ENCODE assay signal across 15 cellular contexts in the genomic region with DNA sequence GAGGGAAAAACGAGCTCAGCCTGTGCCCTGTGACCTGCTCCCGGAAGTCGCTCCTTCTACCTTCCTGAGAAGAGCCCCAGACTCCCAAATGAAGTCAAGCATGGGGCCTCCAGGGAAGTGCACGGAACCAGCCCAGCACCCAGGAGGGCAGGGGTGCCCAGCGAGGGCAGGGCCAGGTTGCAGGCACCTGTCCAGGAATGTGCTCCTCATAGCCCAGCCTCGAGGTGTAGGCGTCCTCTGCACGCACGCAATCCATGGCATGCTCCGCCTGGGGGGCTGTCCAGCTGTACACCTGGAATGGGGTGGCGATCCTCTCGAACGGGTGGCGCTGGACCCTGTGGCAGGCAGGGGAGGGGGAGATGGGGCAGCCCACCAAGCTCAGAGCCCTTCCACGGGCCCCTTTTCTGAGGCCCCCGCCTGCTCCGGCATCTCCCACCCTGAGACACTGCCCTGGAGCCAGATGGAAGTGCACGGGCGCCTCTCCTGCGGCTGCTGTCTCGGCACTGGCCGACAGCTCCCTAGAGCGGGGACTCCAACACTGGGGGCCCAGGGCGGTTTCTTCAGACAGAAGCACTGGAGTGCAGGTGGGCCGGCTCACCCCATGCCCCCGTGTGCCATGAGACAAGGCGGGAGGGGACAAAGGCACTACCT. TPM values are rescaled to one million over a fixed set of nuclear protein-coding genes. Genes with fewer than 3 reads are reported as not detected.
A peak's percentile ranks its signal among the peaks of the same experiment; 100 is the strongest.
DNase-seq lines count a peak whose midpoint lies in the region; ATAC-seq and TF ChIP-seq lines count a peak whose summit lies in the region.
"Had no signal": no experiment of that assay in that cellular context is flagged by ENCODE, and none has a peak within 500 bp of the region (broad histone marks: within the 10 kb centered on the region; RNA-seq: fewer than 3 reads in every experiment).

No MANE protein-coding gene starts in this region.

- no peak for TF ChIP-seq EP300 in suprapubic skin (IDR thresholded peaks at IDR 0.05)

- H3K4me1 ChIP-seq in suprapubic skin: peaks cover 6% of the 10 kb centered on the region

- H3K27ac Mint-ChIP-seq in activated naive CD4-positive, alpha-beta T cell treated with anti-CD3 and anti-CD28 coated beads for 36 hours: no peak overlapping the region
- no peak overlapping the region; the same call in 1 of the 2 replicates for H3K27ac Mint-ChIP-seq in WTC11
- no peak overlapping the region for H3K27ac Mint-ChIP-seq in T-cell
- H3K27ac Mint-ChIP-seq: CD8-positive, alpha-beta memory T cell; mesothelial cell of epicardium had no signal

- H3K27ac ChIP-seq in suprapubic skin: no peak overlapping the region
- H3K27ac ChIP-seq: A549 had no signal

- CTCF ChIA-PET in activated naive CD4-positive, alpha-beta T cell treated with anti-CD3 and anti-CD28 coated beads for 36 hours (lab: Charles Lee): interaction anchor here (0.5 kb wide), 1 partner anchor 285 kb away, joined by 4 read pairs; no protein-coding TSS in a partner anchor
- CTCF ChIA-PET in WTC11 (lab: Charles Lee) (interaction anchor here (0.9 kb wide), 1 partner anchor 318 kb away, joined by 3 read pairs; no protein-coding TSS in a partner anchor), T-cell (lab: Charles Lee) (no interaction called here)

- 90% methylated on average over 18 of the region's 27 CpGs for WGBS in suprapubic skin

- ATAC-seq in WTC11 (no peak), GM21381 (IDR thresholded peaks at IDR 0.05; ENCODE audit: unreplicated experiment) (no peak), T-cell (replicated peaks in 1 of 4) (no peak)
- ATAC-seq: A549 had no signal

- TF ChIP-seq CTCF in WTC11 (IDR thresholded peaks at IDR 0.05): no peak
- no peak for TF ChIP-seq CTCF in suprapubic skin (IDR thresholded peaks at IDR 0.05)

- H3K27me3 ChIP-seq in suprapubic skin: no peaks in the 10 kb centered on the region
- H3K27me3 ChIP-seq: MG63 had no signal

- TF ChIP-seq POLR2A in suprapubic skin (IDR thresholded peaks at IDR 0.05): no peak

- H3K27me3 Mint-ChIP-seq in activated naive CD4-positive, alpha-beta T cell treated with anti-CD3 and anti-CD28 coated beads for 36 hours (ENCODE audit: low read depth): no peaks in the 10 kb centered on the region
- H3K27me3 Mint-ChIP-seq in WTC11 (ENCODE audit: low read depth) (no peaks in the 10 kb centered on the region), T-cell (no peaks in the 10 kb centered on the region)
- H3K27me3 Mint-ChIP-seq: CD8-positive, alpha-beta memory T cell had no signal

- H3K9me3 ChIP-seq in suprapubic skin: no peaks in the 10 kb centered on the region
- H3K9me3 ChIP-seq: A549, MG63 had no signal

- H3K4me3 ChIP-seq in suprapubic skin: no peak overlapping the region
- H3K4me3 ChIP-seq: A549, MG63 had no signal

- no peaks in the 10 kb centered on the region for H3K9me3 Mint-ChIP-seq in activated naive CD4-positive, alpha-beta T cell treated with anti-CD3 and anti-CD28 coated beads for 36 hours
- no peaks in the 10 kb centered on the region for H3K9me3 Mint-ChIP-seq in WTC11
- H3K9me3 Mint-ChIP-seq in T-cell: no peaks in the 10 kb centered on the region
- H3K9me3 Mint-ChIP-seq: CD8-positive, alpha-beta memory T cell; mesothelial cell of epicardium had no signal

- intact Hi-C loops in activated naive CD4-positive, alpha-beta T cell treated with anti-CD3 and anti-CD28 coated beads for 36 hours (cut with micrococcal nuclease): no loop called here

- H3K36me3 ChIP-seq in suprapubic skin: peaks cover 87% of the 10 kb centered on the region

- DNase-seq in DMS53 treated with DMSO at 0.1 percent for 48 hours (lab: John Stamatoyannopoulos, UW; ENCODE audit: unreplicated experiment): peak; percentile 98
- DNase-seq in DMS53 (lab: John Stamatoyannopoulos, UW): no peak
- DNase-seq in activated naive CD4-positive, alpha-beta T cell treated with anti-CD3 and anti-CD28 coated beads, Interleukin-2, amount 50 U/mL, for 16 hours: peak; percentile 7
- DNase-seq in activated naive CD4-positive, alpha-beta T cell treated with anti-CD3 and anti-CD28 coated beads for 36 hours: no peak
- DNase-seq in WTC11 (ENCODE audit: low spot score): peak; percentile 8
- DNase-seq in suprapubic skin (ENCODE audit: low spot score in 2 of 2): peak; percentile 57 to 59
- no peak for DNase-seq in T-cell
- DNase-seq: activated CD4-positive, alpha-beta T cell treated with anti-CD3 and anti-CD28 coated beads, Interleukin-2, amount 50 U/mL, for 4 hours; MG63; occipital lobe had no signal

- H3K4me1 Mint-ChIP-seq in activated naive CD4-positive, alpha-beta T cell treated with anti-CD3 and anti-CD28 coated beads for 36 hours (ENCODE audit: low read depth): no peaks in the 10 kb centered on the region
- peaks cover 10% of the 10 kb centered on the region for H3K4me1 Mint-ChIP-seq in WTC11
- peaks cover 3 to 6% (median 5%) of the 10 kb centered on the region in 3 donors for H3K4me1 Mint-ChIP-seq in T-cell
- H3K4me1 Mint-ChIP-seq: mesothelial cell of epicardium had no signal

- no peak overlapping the region for H3K4me3 Mint-ChIP-seq in activated naive CD4-positive, alpha-beta T cell treated with anti-CD3 and anti-CD28 coated beads for 36 hours
- H3K4me3 Mint-ChIP-seq in WTC11 (no peak overlapping the region), T-cell (no peak overlapping the region)
- H3K4me3 Mint-ChIP-seq: CD8-positive, alpha-beta memory T cell; mesothelial cell of epicardium had no signal

- peaks cover 20% of the 10 kb centered on the region for H3K36me3 Mint-ChIP-seq in activated naive CD4-positive, alpha-beta T cell treated with anti-CD3 and anti-CD28 coated beads for 36 hours (ENCODE audit: low read depth)
- H3K36me3 Mint-ChIP-seq in WTC11 (peaks cover 20% of the 10 kb centered on the region), T-cell (peaks cover 9% of the 10 kb centered on the region)
- H3K36me3 Mint-ChIP-seq: mesothelial cell of epicardium had no signal

- POLR2A ChIA-PET in WTC11 (lab: Charles Lee) (no interaction called here), T-cell (lab: Charles Lee) (no interaction called here)

TF ChIP-seq in WTC11, 78 proteins besides CTCF, POLR2A, EP300 and RAD21 (continues in another document):
- TF ChIP-seq GRHL2 (CRISPR knock-in tag; IDR thresholded peaks at IDR 0.05; ENCODE audit: insufficient replicate concordance, severe bottlenecking) (no peak), ZNF671 (CRISPR knock-in tag; IDR thresholded peaks at IDR 0.05) (no peak), TCF7 (CRISPR knock-in tag; IDR thresholded peaks at IDR 0.05; ENCODE audit: low read depth) (no peak), PRRX2 (CRISPR knock-in tag; IDR thresholded peaks at IDR 0.05) (no peak), ZBTB21 (CRISPR knock-in tag; IDR thresholded peaks at IDR 0.05; ENCODE audit: borderline replicate concordance) (no peak), NR3C1 (CRISPR knock-in tag; conservative IDR thresholded peaks at IDR 0.05; ENCODE audit: low read depth) (no peak), KAT7 (CRISPR knock-in tag; IDR thresholded peaks at IDR 0.05; ENCODE audit: borderline replicate concordance) (no peak), HMGA2 (CRISPR knock-in tag; IDR thresholded peaks at IDR 0.05) (no peak), JAZF1 (CRISPR knock-in tag; IDR thresholded peaks at IDR 0.05) (no peak)
- TF ChIP-seq, protein P1, sequence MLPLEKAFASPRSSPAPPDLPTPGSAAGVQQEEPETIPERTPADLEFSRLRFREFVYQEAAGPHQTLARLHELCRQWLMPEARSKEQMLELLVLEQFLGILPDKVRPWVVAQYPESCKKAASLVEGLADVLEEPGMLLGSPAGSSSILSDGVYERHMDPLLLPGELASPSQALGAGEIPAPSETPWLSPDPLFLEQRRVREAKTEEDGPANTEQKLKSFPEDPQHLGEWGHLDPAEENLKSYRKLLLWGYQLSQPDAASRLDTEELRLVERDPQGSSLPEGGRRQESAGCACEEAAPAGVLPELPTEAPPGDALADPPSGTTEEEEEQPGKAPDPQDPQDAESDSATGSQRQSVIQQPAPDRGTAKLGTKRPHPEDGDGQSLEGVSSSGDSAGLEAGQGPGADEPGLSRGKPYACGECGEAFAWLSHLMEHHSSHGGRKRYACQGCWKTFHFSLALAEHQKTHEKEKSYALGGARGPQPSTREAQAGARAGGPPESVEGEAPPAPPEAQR (CRISPR knock-in tag; IDR thresholded peaks at IDR 0.05): no peak
- TF ChIP-seq, protein P2, sequence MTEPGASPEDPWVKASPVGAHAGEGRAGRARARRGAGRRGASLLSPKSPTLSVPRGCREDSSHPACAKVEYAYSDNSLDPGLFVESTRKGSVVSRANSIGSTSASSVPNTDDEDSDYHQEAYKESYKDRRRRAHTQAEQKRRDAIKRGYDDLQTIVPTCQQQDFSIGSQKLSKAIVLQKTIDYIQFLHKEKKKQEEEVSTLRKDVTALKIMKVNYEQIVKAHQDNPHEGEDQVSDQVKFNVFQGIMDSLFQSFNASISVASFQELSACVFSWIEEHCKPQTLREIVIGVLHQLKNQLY (CRISPR knock-in tag; IDR thresholded peaks at IDR 0.05): no peak
- TF ChIP-seq, protein P3, sequence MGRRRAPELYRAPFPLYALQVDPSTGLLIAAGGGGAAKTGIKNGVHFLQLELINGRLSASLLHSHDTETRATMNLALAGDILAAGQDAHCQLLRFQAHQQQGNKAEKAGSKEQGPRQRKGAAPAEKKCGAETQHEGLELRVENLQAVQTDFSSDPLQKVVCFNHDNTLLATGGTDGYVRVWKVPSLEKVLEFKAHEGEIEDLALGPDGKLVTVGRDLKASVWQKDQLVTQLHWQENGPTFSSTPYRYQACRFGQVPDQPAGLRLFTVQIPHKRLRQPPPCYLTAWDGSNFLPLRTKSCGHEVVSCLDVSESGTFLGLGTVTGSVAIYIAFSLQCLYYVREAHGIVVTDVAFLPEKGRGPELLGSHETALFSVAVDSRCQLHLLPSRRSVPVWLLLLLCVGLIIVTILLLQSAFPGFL (CRISPR knock-in tag; IDR thresholded peaks at IDR 0.05; ENCODE audit: borderline replicate concordance): no peak

RNA-seq across cellular contexts. Expression of a gene that starts 10.9 kb away (rescaled TPM):
- total RNA-seq in activated naive CD4-positive, alpha-beta T cell treated with anti-CD3 and anti-CD28 coated beads for 36 hours: 10 to 100 TPM; 72.7 to 81.4 TPM
- total RNA-seq in WTC11 (2021) (79.8 to 105 TPM (median 83.1 TPM) in 3 replicates), suprapubic skin (100 to 1,000 TPM; 120 to 291 (median 151) TPM), T-cell (10 to 100 TPM; 40.0 to 73.3 (median 67.2) TPM)

RNA-seq across cellular contexts. Expression of a gene that starts 48.8 kb away (rescaled TPM):
- total RNA-seq in activated naive CD4-positive, alpha-beta T cell treated with anti-CD3 and anti-CD28 coated beads for 36 hours: under 1 TPM; 0.07 to 0.12 TPM
- total RNA-seq in WTC11 (2021): 14.4 to 15.2 TPM (median 14.6 TPM) in 3 replicates
- total RNA-seq in suprapubic skin: 1 to 10 TPM in 2 of 4 donors, under 1 TPM in 2; 0.42 to 1.6 (median 0.84) TPM
- total RNA-seq in T-cell: under 1 TPM in 4 of 5 donors, not detected in 1; 0.13 to 0.53 (median 0.27) TPM
- total RNA-seq: dermis microvascular lymphatic vessel endothelial cell had no signal

Comparison
In these comparisons a context has a peak if more than half of its experiments do, and no peak if none do; other contexts are left out.
1. DNase-seq: peak in DMS53 treated with DMSO at 0.1 percent for 48 hours (single experiment), activated naive CD4-positive, alpha-beta T cell treated with anti-CD3 and anti-CD28 coated beads, Interleukin-2, amount 50 U/mL, for 16 hours (single experiment), WTC11 (single experiment) and suprapubic skin (2 of 2); none in DMS53 (single experiment), activated naive CD4-positive, alpha-beta T cell treated with anti-CD3 and anti-CD28 coated beads for 36 hours (single experiment) and T-cell (0 of 34).
2. CTCF ChIA-PET loops: an anchor here in activated naive CD4-positive, alpha-beta T cell treated with anti-CD3 and anti-CD28 coated beads for 36 hours (0.5 kb wide) and WTC11 (0.9 kb wide); none called in T-cell.